ENCODE assay signal across 1 cellular context in the genomic region with DNA sequence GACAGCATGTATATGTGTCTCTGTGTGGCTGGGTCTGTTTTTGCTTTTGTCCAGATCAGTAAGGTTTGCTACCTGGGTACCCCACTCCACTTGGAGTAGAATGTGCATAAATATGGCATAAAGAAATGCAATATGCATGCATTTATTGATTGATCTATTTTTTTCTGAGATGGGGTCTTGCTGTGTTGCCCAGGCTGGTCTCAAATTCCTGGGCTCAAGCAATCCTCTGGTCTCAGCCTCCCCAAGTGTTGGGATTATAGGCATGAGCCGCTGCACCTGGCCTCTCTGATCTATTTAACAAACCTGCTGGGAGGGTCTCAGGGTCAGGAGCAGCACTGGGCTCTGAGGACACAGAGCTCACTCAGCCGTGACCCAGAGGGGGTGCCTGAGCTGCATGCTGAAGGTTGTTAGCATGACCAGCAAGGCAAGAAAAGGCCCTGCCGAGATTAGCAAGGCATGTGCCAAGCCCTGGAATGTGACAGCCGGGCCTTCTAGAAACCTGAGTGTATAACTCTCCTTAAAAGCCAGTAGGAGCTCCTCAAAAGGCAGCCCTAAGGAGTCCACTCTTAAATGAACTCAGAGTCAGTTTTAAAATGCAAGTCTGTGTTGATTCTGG.
TF ChIP-seq lines count a peak whose summit lies in the region.

No MANE protein-coding gene starts in this region.

TF ChIP-seq in K562, 482 proteins besides CTCF, POLR2A, EP300 and RAD21:
- TF ChIP-seq, protein P1, sequence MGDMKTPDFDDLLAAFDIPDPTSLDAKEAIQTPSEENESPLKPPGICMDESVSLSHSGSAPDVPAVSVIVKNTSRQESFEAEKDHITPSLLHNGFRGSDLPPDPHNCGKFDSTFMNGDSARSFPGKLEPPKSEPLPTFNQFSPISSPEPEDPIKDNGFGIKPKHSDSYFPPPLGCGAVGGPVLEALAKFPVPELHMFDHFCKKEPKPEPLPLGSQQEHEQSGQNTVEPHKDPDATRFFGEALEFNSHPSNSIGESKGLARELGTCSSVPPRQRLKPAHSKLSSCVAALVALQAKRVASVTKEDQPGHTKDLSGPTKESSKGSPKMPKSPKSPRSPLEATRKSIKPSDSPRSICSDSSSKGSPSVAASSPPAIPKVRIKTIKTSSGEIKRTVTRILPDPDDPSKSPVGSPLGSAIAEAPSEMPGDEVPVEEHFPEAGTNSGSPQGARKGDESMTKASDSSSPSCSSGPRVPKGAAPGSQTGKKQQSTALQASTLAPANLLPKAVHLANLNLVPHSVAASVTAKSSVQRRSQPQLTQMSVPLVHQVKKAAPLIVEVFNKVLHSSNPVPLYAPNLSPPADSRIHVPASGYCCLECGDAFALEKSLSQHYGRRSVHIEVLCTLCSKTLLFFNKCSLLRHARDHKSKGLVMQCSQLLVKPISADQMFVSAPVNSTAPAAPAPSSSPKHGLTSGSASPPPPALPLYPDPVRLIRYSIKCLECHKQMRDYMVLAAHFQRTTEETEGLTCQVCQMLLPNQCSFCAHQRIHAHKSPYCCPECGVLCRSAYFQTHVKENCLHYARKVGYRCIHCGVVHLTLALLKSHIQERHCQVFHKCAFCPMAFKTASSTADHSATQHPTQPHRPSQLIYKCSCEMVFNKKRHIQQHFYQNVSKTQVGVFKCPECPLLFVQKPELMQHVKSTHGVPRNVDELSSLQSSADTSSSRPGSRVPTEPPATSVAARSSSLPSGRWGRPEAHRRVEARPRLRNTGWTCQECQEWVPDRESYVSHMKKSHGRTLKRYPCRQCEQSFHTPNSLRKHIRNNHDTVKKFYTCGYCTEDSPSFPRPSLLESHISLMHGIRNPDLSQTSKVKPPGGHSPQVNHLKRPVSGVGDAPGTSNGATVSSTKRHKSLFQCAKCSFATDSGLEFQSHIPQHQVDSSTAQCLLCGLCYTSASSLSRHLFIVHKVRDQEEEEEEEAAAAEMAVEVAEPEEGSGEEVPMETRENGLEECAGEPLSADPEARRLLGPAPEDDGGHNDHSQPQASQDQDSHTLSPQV (IDR thresholded peaks at IDR 0.05): no peak
- TF ChIP-seq ZNF121 (CRISPR knock-in tag; conservative IDR thresholded peaks at IDR 0.05): peak; percentile 81
- no peak for TF ChIP-seq ZNF76 (CRISPR knock-in tag; IDR thresholded peaks at IDR 0.05; ENCODE audit: borderline replicate concordance)
- TF ChIP-seq EHMT2 (IDR thresholded peaks at IDR 0.05): no peak
- no peak for TF ChIP-seq BMI1 (IDR thresholded peaks at IDR 0.05; ENCODE audit: low read length)
